In the genomic region with DNA sequence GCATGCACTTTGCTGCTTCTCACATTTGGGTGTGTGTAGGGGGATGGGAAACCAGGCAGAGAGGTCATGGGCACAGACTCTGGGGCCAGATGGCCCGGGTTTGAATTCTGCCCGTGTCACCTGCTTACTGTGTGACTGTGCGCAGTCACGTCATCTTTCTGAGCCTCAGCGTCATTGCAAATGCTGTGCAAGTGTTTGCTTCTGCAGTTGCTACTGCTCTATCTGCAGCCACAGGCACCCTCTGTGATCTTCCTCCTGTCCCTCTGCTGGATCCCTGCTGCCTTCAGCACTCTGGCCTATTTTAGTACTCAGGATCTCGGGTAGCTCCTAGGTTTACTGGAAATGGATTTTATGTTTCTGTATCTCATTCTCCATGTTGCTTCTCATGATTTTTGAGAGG, we compare ENCODE assay signal across 25 cellular contexts. TPM values are rescaled to one million over a fixed set of nuclear protein-coding genes. Genes with fewer than 3 reads are reported as not detected.
"Had no signal": no experiment of that assay in that cellular context is flagged by ENCODE, and none has a peak within 500 bp of the region (broad histone marks: within the 10 kb centered on the region; RNA-seq: fewer than 3 reads in every experiment).

No MANE protein-coding gene starts in this region.

- H3K27ac ChIP-seq: Peyer's patch, SJCRH30 had no signal

- H3K9me3 ChIP-seq: SJCRH30 had no signal

- H3K27me3 ChIP-seq: MG63, Peyer's patch, SJCRH30 had no signal

- ATAC-seq: PC-3, Right ventricle myocardium inferior, SK-N-SH treated with all-trans-retinoic acid at 6 μM for 48 hours had no signal

- H3K36me3 ChIP-seq: MG63, Peyer's patch, SJCRH30 had no signal

- H3K4me1 ChIP-seq: Peyer's patch, SJCRH30 had no signal

- H3K4me3 ChIP-seq: MG63, Peyer's patch, SJCRH30 had no signal

- DNase-seq: KBM-7, MG63, NCI-H1092, NCI-H1105 treated with DMSO at 0.1 percent for 48 hours, NCI-H1417 treated with DMSO at 0.1 percent for 48 hours, NCI-H146, NCI-H1694 treated with DMSO at 0.1 percent for 48 hours, NCI-H1930, NCI-H2081 treated with DMSO at 0.1 percent for 48 hours, NCI-H2171, NCI-H226, NCI-H446, NCI-H510A, NCI-H524 treated with DMSO at 0.1 percent for 48 hours, NCI-H69, NCI-H774, PC-3, Peyer's patch, SHP77 treated with DMSO at 0.1 percent for 48 hours, SJCRH30 had no signal

RNA-seq across cellular contexts. Expression of a gene that starts 40.6 kb away (rescaled TPM):
- total RNA-seq: OCI-LY7, PC-3, Peyer's patch, Right ventricle myocardium inferior, RPMI7951, SJCRH30 had no signal
- polyA plus RNA-seq: IgD-negative memory B cell had no signal

RNA-seq across cellular contexts. Expression of a gene that starts 56.4 kb away (rescaled TPM):
- total RNA-seq: OCI-LY7 had no signal
- polyA plus RNA-seq: IgD-negative memory B cell had no signal
